15 cellular contexts compared by ENCODE assay signal in genomic region chr9:25733336-25733982, GRCh38. TPM values are rescaled to one million over a fixed set of nuclear protein-coding genes. Genes with fewer than 3 reads are reported as not detected.
A peak's percentile ranks its signal among the peaks of the same experiment; 100 is the strongest.
DNase-seq lines count a peak whose midpoint lies in the region; FAIRE-seq and TF ChIP-seq lines count a peak whose summit lies in the region.
"Had no signal": no experiment of that assay in that cellular context is flagged by ENCODE, and none has a peak within 500 bp of the region (broad histone marks: within the 10 kb centered on the region; RNA-seq: fewer than 3 reads in every experiment).

No MANE protein-coding gene starts in this region.

- H3K4me3 ChIP-seq in epithelial cell of proximal tubule (ENCODE audit: low read depth, low read length) = no peak overlapping the region
- H3K4me3 ChIP-seq: BLaER1 treated with 17β-estradiol and CSF1 and Interleukin-3, amounts not matched to agents 10 nM and 100 nM; GM12878; GM23248; HAP-1 had no signal

- DNase-seq in Caki2 (ENCODE audit: low read depth) (peak; percentile 84), NCI-H69 (lab: John Stamatoyannopoulos, UW) (peak; percentile 19), epithelial cell of proximal tubule (ENCODE audit: low read depth) (peak; percentile 74), renal cortical epithelial cell (ENCODE audit: low read depth) (peak; percentile 84), NCI-H187 treated with DMSO at 0.1 percent for 48 hours (lab: John Stamatoyannopoulos, UW) (no peak), GM19239 (ENCODE audit: insufficient read length, low spot score) (no peak)
- DNase-seq in activated effector memory CD4-positive, alpha-beta T cell treated with anti-CD3 and anti-CD28 coated beads, Interleukin-2, amount 50 U/mL, for 16 hours = no peak
- DNase-seq: CD8-positive, alpha-beta T cell; DMS153; DND-41; EL; GM23248 had no signal

- no peak for TF ChIP-seq CTCF in epithelial cell of proximal tubule (conservative IDR thresholded peaks at IDR 0.05; ENCODE audit: low read depth, low read length)

- in situ Hi-C loops in Caki2 (cut with HindIII; ENCODE audit: low pct_unique_long_range_greater_than_20kb, low sequenced_read_pairs) = no loop called here

- FAIRE-seq in GM19239 (lab: Jason Lieb, UNC) = no peak
- FAIRE-seq: GM12878 had no signal

RNA-seq across cellular contexts. Expression of gene TUSC1, which starts 55.2 kb away (rescaled TPM):
- 22.6 and 45.3 TPM in 2 replicates for total RNA-seq in Caki2 (2014; rRNA removed; shearing (Covaris generic); ENCODE audit: low replicate concordance)
- 16.7 and 20.8 TPM in 2 replicates for total RNA-seq in epithelial cell of proximal tubule
- total RNA-seq in renal cortical epithelial cell = 15.5 and 18.5 TPM in 2 replicates
- total RNA-seq: CD8-positive, alpha-beta T cell; GM12878 had no signal

Comparison
In these comparisons a context has a peak if more than half of its experiments do, and no peak if none do; other contexts are left out.
1. DNase-seq: peak in Caki2 (single experiment), NCI-H69 (single experiment), epithelial cell of proximal tubule (single experiment) and renal cortical epithelial cell (single experiment); none in NCI-H187 treated with DMSO at 0.1 percent for 48 hours (single experiment), GM19239 (single experiment) and activated effector memory CD4-positive, alpha-beta T cell treated with anti-CD3 and anti-CD28 coated beads, Interleukin-2, amount 50 U/mL, for 16 hours (single experiment).